ENCODE assay signal across 8 cellular contexts in the genomic region with DNA sequence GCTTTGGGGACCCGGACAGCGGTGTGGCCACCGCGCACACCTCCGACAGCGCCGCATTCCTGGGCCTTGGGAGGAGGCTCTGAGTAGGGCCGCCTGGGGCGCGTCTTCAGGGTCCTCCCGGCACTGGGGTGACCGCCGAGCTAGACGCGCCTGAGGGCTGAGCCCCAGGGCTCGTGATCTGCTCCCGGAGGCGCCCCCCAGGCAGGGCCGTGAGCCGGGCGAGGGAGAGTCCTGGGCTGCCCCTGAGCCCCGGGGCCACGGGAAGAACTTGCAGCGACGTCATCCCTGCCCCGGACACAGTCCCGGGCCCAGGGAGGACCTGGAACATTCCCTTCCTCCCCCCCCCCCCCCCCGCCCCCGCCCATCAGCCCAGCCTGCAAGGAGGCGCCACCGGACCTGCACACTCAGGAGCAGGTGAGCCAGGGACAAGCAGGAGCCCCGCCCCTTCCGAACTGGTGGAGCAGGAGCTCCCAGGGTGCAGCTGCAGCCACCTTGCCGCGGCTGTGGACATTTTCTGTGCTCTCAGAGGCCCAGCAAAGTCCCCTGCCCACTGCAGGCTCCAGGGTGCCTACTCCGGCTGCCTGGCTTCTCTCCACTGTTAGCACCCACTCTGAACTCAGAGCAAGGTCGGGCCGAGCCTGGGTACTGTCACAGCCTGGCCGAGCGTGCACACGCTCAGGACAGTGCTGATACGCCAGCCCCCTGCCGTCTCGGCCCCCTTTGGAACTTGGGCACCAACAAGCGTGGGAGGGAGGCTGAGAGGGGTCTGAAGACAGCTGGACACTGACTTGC. TPM values are rescaled to one million over a fixed set of nuclear protein-coding genes. Genes with fewer than 3 reads are reported as not detected.
A peak's percentile ranks its signal among the peaks of the same experiment; 100 is the strongest.
DNase-seq lines count a peak whose midpoint lies in the region; ATAC-seq and TF ChIP-seq lines count a peak whose summit lies in the region.

No MANE protein-coding gene starts in this region.

- no peak for TF ChIP-seq CTCF in WI38 (IDR thresholded peaks at IDR 0.05; ENCODE audit: low read depth, low read length)
- TF ChIP-seq CTCF in mucosa of descending colon (IDR thresholded peaks at IDR 0.05) = no peak
- TF ChIP-seq CTCF in thyroid gland (IDR thresholded peaks at IDR 0.05) = no peak

- H3K4me1 ChIP-seq in mucosa of descending colon (ENCODE audit: low read depth) (peaks cover 6% of the 10 kb centered on the region), thyroid gland (peaks cover 7% of the 10 kb centered on the region in 2 donors)

- peak overlapping the region; percentile 98 to 99 (median 99) for H3K27ac ChIP-seq in thyroid gland

- H3K9me3 ChIP-seq in mucosa of descending colon (no peaks in the 10 kb centered on the region), thyroid gland (no peaks in the 10 kb centered on the region)

- 70 to 91% methylated on average over 4 to 10 of the region's 45 CpGs for WGBS in thyroid gland, 2 donors

- H3K4me3 ChIP-seq in H7 (ENCODE audit: insufficient read depth, low read depth, low read length) (peak overlapping the region; percentile 91), WI38 (ENCODE audit: low read depth, low read length) (peak overlapping the region; percentile 63), mucosa of descending colon (peak overlapping the region; percentile 74), thyroid gland (replicated peaks in 1 of 3) (peak overlapping the region; percentile 50 to 95 (median 80))

- H3K27me3 ChIP-seq in H7 (ENCODE audit: control insufficient read depth, insufficient read depth, low read length) (no peaks in the 10 kb centered on the region), thyroid gland (no peaks in the 10 kb centered on the region)

- H3K36me3 ChIP-seq in H7 (replicated peaks; ENCODE audit: control insufficient read depth, insufficient read depth, low read length) = no peaks in the 10 kb centered on the region
- no peaks in the 10 kb centered on the region for H3K36me3 ChIP-seq in mucosa of descending colon (ENCODE audit: low read depth)
- H3K36me3 ChIP-seq in thyroid gland = peaks cover 0 to 11% of the 10 kb centered on the region in 2 donors

- peak; percentile 85 for ATAC-seq in mucosa of descending colon
- no peak for ATAC-seq in GM19035 (IDR thresholded peaks at IDR 0.05; ENCODE audit: unreplicated experiment)

- intact Hi-C loops in mucosa of descending colon (cut with DNase I, micrococcal nuclease) (no loop called here), thyroid gland (cut with DNase I) (no loop called here)

- DNase-seq in AG08395 (ENCODE audit: low spot score) (peak; percentile 45), H7 (peak; percentile 88), fibroblast of gingiva (ENCODE audit: low read depth) (peak; percentile 7), mucosa of descending colon (peak; percentile 87 to 88 (median 88)), thyroid gland (peak; percentile 98), NCI-H82 (lab: John Stamatoyannopoulos, UW) (no peak)

- TF ChIP-seq POLR2A in thyroid gland (IDR thresholded peaks at IDR 0.05) = peak; percentile 95 to 96

RNA-seq across cellular contexts. Expression of gene A2M, which starts 50.7 kb away (rescaled TPM):
- total RNA-seq in H7 (2014; rRNA removed; shearing (Covaris generic)) = 0.37 TPM in 1 of 2 replicates, not detected in the other
- total RNA-seq in mucosa of descending colon (100 to 1,000 TPM in 2 of 3 donors, 10 to 100 TPM in 1; 83.5 to 223 (median 165) TPM), thyroid gland (100 to 1,000 TPM; 124 to 345 (median 219) TPM)

Comparison
In these comparisons a context has a peak if more than half of its experiments do, and no peak if none do; other contexts are left out.
1. RNA of gene A2M, which starts 50.7 kb away (total RNA-seq): 124 to 345 TPM in thyroid gland and 83.5 to 223 TPM in mucosa of descending colon; 0.37 TPM in H7; every median in the first group is over 10 times any median in the second.
2. Peak in every context shown above with its lines, with median percentiles within 50 percentile points of each other: H3K4me3 ChIP-seq.